In the genomic region with DNA sequence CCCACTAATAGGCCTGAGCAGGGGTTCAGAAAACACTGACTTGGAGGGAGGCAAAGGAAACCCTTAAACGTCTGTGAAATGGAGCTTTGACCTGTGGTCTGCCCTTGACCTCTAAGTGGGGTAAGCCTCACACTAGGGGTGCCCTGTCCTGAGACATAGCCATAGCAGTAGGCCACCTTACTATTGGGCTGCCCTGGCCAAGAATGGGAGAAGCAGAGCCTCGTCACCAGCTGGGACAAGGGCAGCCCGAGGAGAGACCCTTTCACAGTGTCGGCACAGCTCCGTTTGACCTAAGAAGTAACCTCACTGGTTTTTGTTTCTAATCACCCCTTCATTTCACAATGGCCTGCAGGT, we compare ENCODE assay signal across 1 cellular context.
TF ChIP-seq lines count a peak whose summit lies in the region.

No MANE protein-coding gene starts in this region.

TF ChIP-seq in IMR-90, 13 proteins besides CTCF, POLR2A, EP300 and RAD21 (continued from another document):
- TF ChIP-seq, protein P1, sequence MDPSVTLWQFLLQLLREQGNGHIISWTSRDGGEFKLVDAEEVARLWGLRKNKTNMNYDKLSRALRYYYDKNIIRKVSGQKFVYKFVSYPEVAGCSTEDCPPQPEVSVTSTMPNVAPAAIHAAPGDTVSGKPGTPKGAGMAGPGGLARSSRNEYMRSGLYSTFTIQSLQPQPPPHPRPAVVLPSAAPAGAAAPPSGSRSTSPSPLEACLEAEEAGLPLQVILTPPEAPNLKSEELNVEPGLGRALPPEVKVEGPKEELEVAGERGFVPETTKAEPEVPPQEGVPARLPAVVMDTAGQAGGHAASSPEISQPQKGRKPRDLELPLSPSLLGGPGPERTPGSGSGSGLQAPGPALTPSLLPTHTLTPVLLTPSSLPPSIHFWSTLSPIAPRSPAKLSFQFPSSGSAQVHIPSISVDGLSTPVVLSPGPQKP (IDR thresholded peaks at IDR 0.05; ENCODE audit: borderline replicate concordance, low read depth, low read length): no peak
- TF ChIP-seq CEBPB (IDR thresholded peaks at IDR 0.05; ENCODE audit: low read depth, low read length) (no peak), SMC3 (IDR thresholded peaks at IDR 0.05; ENCODE audit: low read depth, low read length) (no peak), MAZ (IDR thresholded peaks at IDR 0.05; ENCODE audit: borderline replicate concordance, low read depth, low read length) (no peak), RCOR1 (IDR thresholded peaks at IDR 0.05; ENCODE audit: insufficient replicate concordance, low read length) (no peak), MAFK (IDR thresholded peaks at IDR 0.05; ENCODE audit: low read depth, low read length) (no peak), NFE2L2 (IDR thresholded peaks at IDR 0.05; ENCODE audit: low read depth, low read length) (no peak)
